ENCODE assay signal across 8 cellular contexts in genomic region chr19:52397310-52398090, GRCh38. TPM values are rescaled to one million over a fixed set of nuclear protein-coding genes. Genes with fewer than 3 reads are reported as not detected.
A peak's percentile ranks its signal among the peaks of the same experiment; 100 is the strongest.
DNase-seq lines count a peak whose midpoint lies in the region; ATAC-seq and TF ChIP-seq lines count a peak whose summit lies in the region.

Gene ZNF528, plus strand, starts transcription at chr19:52397849. Its CDS starts 4,165 bp downstream, at chr19:52402014.

- H3K27me3 Mint-ChIP-seq in CD8-positive, alpha-beta memory T cell, result peaks cover 0 to 3% of the 10 kb centered on the region in 2 donors
- H3K27me3 Mint-ChIP-seq in WTC11 (ENCODE audit: low read depth), result no peaks in the 10 kb centered on the region

- CTCF ChIA-PET in CD8-positive, alpha-beta memory T cell (lab: Charles Lee), result interaction anchor here (1.1 kb wide), 1 partner anchor 27 kb away, joined by 3 read pairs; the partner anchor contains the start of gene ZNF880
- CTCF ChIA-PET in WTC11 (lab: Charles Lee), result interaction anchor here (1.0 kb wide), 1 partner anchor 225 kb away, joined by 3 read pairs; no protein-coding TSS in a partner anchor
- CTCF ChIA-PET in mammary epithelial cell (lab: Charles Lee; ENCODE audit: low non-redundant PET), result no interaction called here

- dilution Hi-C loops in mammary epithelial cell (cut with HindIII; ENCODE audit: low sequenced_read_pairs), result no loop called here

- H2AFZ ChIP-seq in mammary epithelial cell (ENCODE audit: low read depth, low read length), result peak within 1 kb of the TSS; percentile 92

- H3K27ac Mint-ChIP-seq in CD8-positive, alpha-beta memory T cell, result peak within 1 kb of the TSS; percentile 74 to 94 (median 89)
- H3K27ac Mint-ChIP-seq in WTC11, result peak within 1 kb of the TSS; percentile 98

- H3K9me3 ChIP-seq in CD8-positive, alpha-beta memory T cell (ENCODE audit: low read length), result peaks cover 16% of the 10 kb centered on the region
- H3K9me3 ChIP-seq in mammary epithelial cell (replicated peaks; ENCODE audit: insufficient read depth, low read length) (peaks cover 20% of the 10 kb centered on the region), iPS-15b (ENCODE audit: control insufficient read depth, insufficient read depth, low read length) (peaks cover 2% of the 10 kb centered on the region)

- peaks cover 12 to 65% (median 55%) of the 10 kb centered on the region in 5 donors for H3K9me3 Mint-ChIP-seq in CD8-positive, alpha-beta memory T cell
- H3K9me3 Mint-ChIP-seq in WTC11, result peaks cover 9% of the 10 kb centered on the region

- no peaks in the 10 kb centered on the region for H3K27me3 ChIP-seq in CD8-positive, alpha-beta memory T cell (ENCODE audit: insufficient read depth, low read length, poor library complexity, severe bottlenecking)
- H3K27me3 ChIP-seq in mammary epithelial cell (ENCODE audit: insufficient read depth, low read length) (no peaks in the 10 kb centered on the region), iPS-15b (ENCODE audit: control insufficient read depth, insufficient read depth, low read length) (no peaks in the 10 kb centered on the region)

- H3K4me1 Mint-ChIP-seq in CD8-positive, alpha-beta memory T cell, result peaks cover 19 to 29% (median 26%) of the 10 kb centered on the region in 3 donors
- H3K4me1 Mint-ChIP-seq in WTC11, result peaks cover 12% of the 10 kb centered on the region

- ATAC-seq in GM21825 (IDR thresholded peaks at IDR 0.05; ENCODE audit: unreplicated experiment), result peak; percentile 70
- ATAC-seq in WTC11, result peak; percentile 93

- peak; percentile 82 to 96 (median 91) for DNase-seq in CD8-positive, alpha-beta memory T cell
- peak; percentile 80 for DNase-seq in NCI-H146 treated with DMSO at 0.1 percent for 48 hours (lab: John Stamatoyannopoulos, UW; ENCODE audit: unreplicated experiment)
- DNase-seq in WTC11 (ENCODE audit: low spot score), result peak; percentile 91
- DNase-seq in mammary epithelial cell, result peak; percentile 91
- no peak for DNase-seq in RKO (ENCODE audit: low spot score)

- H4K20me1 ChIP-seq in mammary epithelial cell (ENCODE audit: insufficient read depth, low read length), result no peaks in the 10 kb centered on the region

- peaks cover 3% of the 10 kb centered on the region for H3K36me3 ChIP-seq in CD8-positive, alpha-beta memory T cell (ENCODE audit: insufficient read depth, low read length)
- no peaks in the 10 kb centered on the region for H3K36me3 ChIP-seq in mammary epithelial cell (ENCODE audit: insufficient read depth, low read length)
- no peaks in the 10 kb centered on the region for H3K36me3 ChIP-seq in iPS-15b (ENCODE audit: control insufficient read depth, insufficient read depth, low read length)

- intact Hi-C loops in mammary epithelial cell (cut with micrococcal nuclease), result loop anchor here (1.0 to 10.0 kb wide), 2 partner anchors 103 to 351 kb away; partner anchors contain the start of gene ZNF480

- peak within 1 kb of the TSS; percentile 65 for H3K4me3 ChIP-seq in CD8-positive, alpha-beta memory T cell (ENCODE audit: low read length)
- H3K4me3 ChIP-seq in mammary epithelial cell (replicated peaks in 1 of 3; ENCODE audit: insufficient read depth in 1 of 3, low read depth in 2 of 3, low read length in 3 of 3) (peak within 1 kb of the TSS; percentile 34 to 53 (median 42)), iPS-15b (ENCODE audit: low read depth, low read length) (peak within 1 kb of the TSS; percentile 64), skin epidermis (peak within 1 kb of the TSS; percentile 51 to 83 (median 63))

- in situ Hi-C loops in mammary epithelial cell (cut with MboI; ENCODE audit: low sequenced_read_pairs in 2 of 2), result no loop called here

- no peaks in the 10 kb centered on the region for H3K79me2 ChIP-seq in mammary epithelial cell (ENCODE audit: insufficient read depth, low read length)

- 18% methylated on average over 37 of the region's 37 CpGs for WGBS in mammary epithelial cell (ENCODE audit: low coverage, missing lambda C conversion rate)

- H3K27ac ChIP-seq in CD8-positive, alpha-beta memory T cell (ENCODE audit: low read depth, low read length), result peak within 1 kb of the TSS; percentile 47
- H3K27ac ChIP-seq in mammary epithelial cell (ENCODE audit: insufficient read depth, low read depth, low read length), result no peak within 1 kb of the TSS
- H3K27ac ChIP-seq in skin epidermis, result peak within 1 kb of the TSS in 20 of 21 experiments; percentile 47 to 88 (median 67)

- H3K9ac ChIP-seq in mammary epithelial cell (ENCODE audit: insufficient read depth, low read length) (no peak within 1 kb of the TSS), iPS-15b (ENCODE audit: low read depth, low read length) (peak within 1 kb of the TSS; percentile 63)

- H3K4me1 ChIP-seq in CD8-positive, alpha-beta memory T cell (ENCODE audit: insufficient read depth, low read length), result peaks cover 17% of the 10 kb centered on the region
- H3K4me1 ChIP-seq in mammary epithelial cell (ENCODE audit: insufficient read depth, low read length) (no peaks in the 10 kb centered on the region), iPS-15b (ENCODE audit: control insufficient read depth, insufficient read depth, low read length) (no peaks in the 10 kb centered on the region)

- peaks cover 31 to 80% (median 66%) of the 10 kb centered on the region in 3 donors for H3K36me3 Mint-ChIP-seq in CD8-positive, alpha-beta memory T cell
- peaks cover 37% of the 10 kb centered on the region for H3K36me3 Mint-ChIP-seq in WTC11

- peak within 1 kb of the TSS; percentile 88 to 97 (median 90) for H3K4me3 Mint-ChIP-seq in CD8-positive, alpha-beta memory T cell
- H3K4me3 Mint-ChIP-seq in WTC11, result peak within 1 kb of the TSS; percentile 89

- no peak for TF ChIP-seq CTCF in WTC11 (IDR thresholded peaks at IDR 0.05)
- no peak for TF ChIP-seq CTCF in mammary epithelial cell (conservative IDR thresholded peaks at IDR 0.05 in 1 of 2, IDR thresholded peaks at IDR 0.05 in 1 of 2; ENCODE audit: extremely low read depth in 1 of 2, insufficient read depth in 1 of 2, low read depth in 1 of 2, low read length in 2 of 2)

- BruUV-seq in mammary epithelial cell (replicated peaks; lab: Mats Ljungman, UMichigan), result no TSS peak

- peak within 1 kb of the TSS; percentile 68 for H3K4me2 ChIP-seq in mammary epithelial cell (ENCODE audit: insufficient read depth, low read depth, low read length)

- POLR2A ChIA-PET in CD8-positive, alpha-beta memory T cell (lab: Charles Lee), result interaction anchor here (1.0 kb wide), 1 partner anchor 28 kb away, joined by 3 read pairs; the partner anchor contains the start of gene ZNF880
- POLR2A ChIA-PET in WTC11 (lab: Charles Lee), result no interaction called here

TF ChIP-seq in WTC11, 78 proteins besides CTCF, POLR2A, EP300 and RAD21:
- no peak for TF ChIP-seq SMAD3 (CRISPR knock-in tag; IDR thresholded peaks at IDR 0.05; ENCODE audit: borderline replicate concordance)
- TF ChIP-seq ETV6 (CRISPR knock-in tag; IDR thresholded peaks at IDR 0.05), result peak; percentile 98
- TF ChIP-seq ZNF532 (CRISPR knock-in tag; IDR thresholded peaks at IDR 0.05; ENCODE audit: borderline replicate concordance), result no peak
- no peak for TF ChIP-seq TEAD1 (CRISPR knock-in tag; IDR thresholded peaks at IDR 0.05)
- no peak for TF ChIP-seq MYBL2 (CRISPR knock-in tag; IDR thresholded peaks at IDR 0.05)
- TF ChIP-seq TP53 (CRISPR knock-in tag; IDR thresholded peaks at IDR 0.05), result no peak
- TF ChIP-seq ZNF317 (CRISPR knock-in tag; IDR thresholded peaks at IDR 0.05; ENCODE audit: borderline replicate concordance, low read depth), result no peak
- peak; percentile 68 for TF ChIP-seq GABPB1 (CRISPR knock-in tag; IDR thresholded peaks at IDR 0.05)
- no peak for TF ChIP-seq CDX4 (CRISPR knock-in tag; IDR thresholded peaks at IDR 0.05; ENCODE audit: borderline replicate concordance)

RNA-seq across cellular contexts. Expression of gene ZNF528, which starts in this region (rescaled TPM):
- total RNA-seq in CD8-positive, alpha-beta memory T cell, result 10 to 100 TPM; 11.6 to 14.2 TPM
- polyA plus RNA-seq in CD8-positive, alpha-beta memory T cell, result 8.8 TPM
- total RNA-seq in WTC11 (2021) (20.8 to 21.1 TPM (median 20.8 TPM) in 3 replicates), mammary epithelial cell (10 to 100 TPM; 16.1 to 28.8 TPM)
- 1.3 TPM for polyA plus RNA-seq in mammary epithelial cell
- not detected for polyA minus RNA-seq in mammary epithelial cell
